22 cellular contexts compared by ENCODE assay signal in genomic region chr1:207355513-207356295, GRCh38.
"Had no signal": no experiment of that assay in that cellular context is flagged by ENCODE, and none has a peak within 500 bp of the region (broad histone marks: within the 10 kb centered on the region; RNA-seq: fewer than 3 reads in every experiment).

No MANE protein-coding gene starts in this region.

- DNase-seq: activated CD4-positive, alpha-beta T cell treated with anti-CD3 and anti-CD28 coated beads for 48 hours; activated CD4-positive, alpha-beta T cell treated with anti-CD3 and anti-CD28 coated beads, Interleukin-2, amount 50 U/mL, for 4 hours; activated CD8-positive, alpha-beta memory T cell treated with anti-CD3 and anti-CD28 coated beads for 24 hours; activated effector memory CD4-positive, alpha-beta T cell treated with anti-CD3 and anti-CD28 coated beads, Interleukin-2, amount 50 U/mL, for 16 hours; activated naive CD4-positive, alpha-beta T cell treated with anti-CD3 and anti-CD28 coated beads for 36 hours; activated naive CD8-positive, alpha-beta T cell treated with anti-CD3 and anti-CD28 coated beads, Interleukin-2, amount 10 ng/mL, durations not matched to agents 7 days and 5 days; activated T-cell treated with anti-CD3 and anti-CD28 coated beads, Interleukin-2, amount 50 U/mL, for 4 hours; aorta; caudate nucleus; NCI-H1092; NCI-H1417; NCI-H2029; NCI-H2107; NCI-H2171 treated with DMSO at 0.1 percent for 48 hours; NCI-H226; NCI-H526 treated with DMSO at 0.1 percent for 48 hours; NCI-H82; Peyer's patch; Right ventricle myocardium superior; SW 1271 had no signal

- ATAC-seq: activated CD4-positive, CD25-positive, alpha-beta regulatory T cell treated with anti-CD3 and anti-CD28 coated beads, Interleukin-2, amount 50 U/mL, for 24 hours; activated T-cell treated with anti-CD3 and anti-CD28 coated beads, Interleukin-2, amount 50 U/mL, for 4 hours; SK-N-SH treated with all-trans-retinoic acid at 6 μM for 48 hours had no signal

- H3K27me3 Mint-ChIP-seq: activated naive CD8-positive, alpha-beta T cell treated with anti-CD3 and anti-CD28 coated beads, Interleukin-2, amount 10 ng/mL, durations not matched to agents 7 days and 5 days had no signal

- H3K4me3 Mint-ChIP-seq: activated naive CD4-positive, alpha-beta T cell treated with anti-CD3 and anti-CD28 coated beads for 36 hours; activated naive CD8-positive, alpha-beta T cell treated with anti-CD3 and anti-CD28 coated beads, Interleukin-2, amount 10 ng/mL, durations not matched to agents 7 days and 5 days; activated T-cell treated with anti-CD3 and anti-CD28 coated beads, Interleukin-2, amount 50 U/mL, for 4 hours had no signal

- H3K9me3 Mint-ChIP-seq: activated naive CD4-positive, alpha-beta T cell treated with anti-CD3 and anti-CD28 coated beads for 36 hours; activated T-cell treated with anti-CD3 and anti-CD28 coated beads, Interleukin-2, amount 50 U/mL, for 4 hours had no signal

- H3K27ac Mint-ChIP-seq: activated naive CD4-positive, alpha-beta T cell treated with anti-CD3 and anti-CD28 coated beads for 36 hours; activated naive CD8-positive, alpha-beta T cell treated with anti-CD3 and anti-CD28 coated beads, Interleukin-2, amount 10 ng/mL, durations not matched to agents 7 days and 5 days had no signal
